In genomic region chr10:13527864-13528137, GRCh38 we compare ENCODE assay signal across 1 cellular context.
TF ChIP-seq lines count a peak whose summit lies in the region.

No MANE protein-coding gene starts in this region.

TF ChIP-seq in SK-N-SH, 30 proteins besides CTCF, POLR2A, EP300 and RAD21 (continued from another document):
- TF ChIP-seq ELF1 (IDR thresholded peaks at IDR 0.05) (no peak), JUND (IDR thresholded peaks at IDR 0.05) (no peak), MXI1 (IDR thresholded peaks at IDR 0.05; ENCODE audit: low read depth, low read length) (no peak), SMC3 (IDR thresholded peaks at IDR 0.05; ENCODE audit: low read depth, low read length) (no peak), RXRA (IDR thresholded peaks at IDR 0.05; ENCODE audit: borderline replicate concordance, low read depth) (no peak), RFX5 (IDR thresholded peaks at IDR 0.05; ENCODE audit: low read length) (no peak), GATA2 (CRISPR knock-in tag; IDR thresholded peaks at IDR 0.05) (no peak)
